In genomic region chr7:95718556-95719410, GRCh38 we compare ENCODE assay signal across 8 cellular contexts. TPM values are rescaled to one million over a fixed set of nuclear protein-coding genes. Genes with fewer than 3 reads are reported as not detected.
DNase-seq lines count a peak whose midpoint lies in the region; ATAC-seq and TF ChIP-seq lines count a peak whose summit lies in the region.

No MANE protein-coding gene starts in this region.

- H3K27me3 Mint-ChIP-seq in nephron (ENCODE audit: low read depth) = peaks cover 4% of the 10 kb centered on the region

- no peak overlapping the region for H3K27ac Mint-ChIP-seq in nephron

- H3K4me3 Mint-ChIP-seq in nephron = no peak overlapping the region

- no peak for ATAC-seq in GM19463 (IDR thresholded peaks at IDR 0.05; ENCODE audit: unreplicated experiment)

- H3K36me3 ChIP-seq in ascending aorta = no peaks in the 10 kb centered on the region

- peak in 2 of 3 experiments; percentile 44 to 49 for TF ChIP-seq CTCF in ascending aorta (IDR thresholded peaks at IDR 0.05)
- TF ChIP-seq CTCF in nephron (IDR thresholded peaks at IDR 0.05; ENCODE audit: unreplicated experiment in 3 of 3) = peak; percentile 39 to 61 (median 48)

- no peaks in the 10 kb centered on the region for H3K9me3 ChIP-seq in ascending aorta

- no peaks in the 10 kb centered on the region for H3K36me3 Mint-ChIP-seq in nephron (ENCODE audit: low read depth)

- H3K27me3 ChIP-seq in ascending aorta = no peaks in the 10 kb centered on the region

- no peaks in the 10 kb centered on the region for H3K4me1 Mint-ChIP-seq in nephron

- H3K4me3 ChIP-seq in ascending aorta = no peak overlapping the region

- intact Hi-C loops in ascending aorta (cut with DNase I) = no loop called here

- DNase-seq in ELR (ENCODE audit: low read depth) (peak; percentile 28), M059J (ENCODE audit: low read depth) (peak; percentile 28), ascending aorta (ENCODE audit: low spot score in 2 of 2) (no peak), NCI-H1048 (lab: John Stamatoyannopoulos, UW) (no peak), middle frontal gyrus (ENCODE audit: extremely low spot score, low spot score) (no peak)
- no peak for DNase-seq in effector CD8-positive, alpha-beta T cell (lab: John Stamatoyannopoulos, UW)

- no peaks in the 10 kb centered on the region for H3K4me1 ChIP-seq in ascending aorta

- no peaks in the 10 kb centered on the region for H3K9me3 Mint-ChIP-seq in nephron

- no peak overlapping the region for H3K27ac ChIP-seq in ascending aorta

RNA-seq across cellular contexts. Expression of gene DYNC1I1, which starts 53.6 kb away (rescaled TPM):
- 2.4 and 4.4 TPM in 2 replicates for total RNA-seq in M059J (2014; rRNA removed; shearing (Covaris generic))
- total RNA-seq in ascending aorta = 13.2 TPM

Comparison
In these comparisons a context has a peak if more than half of its experiments do, and no peak if none do; other contexts are left out.
1. DNase-seq: peak in ELR (single experiment) and M059J (single experiment); none in ascending aorta (0 of 2), effector CD8-positive, alpha-beta T cell (single experiment), NCI-H1048 (single experiment) and middle frontal gyrus (single experiment).